ENCODE assay signal across 33 cellular contexts in the genomic region with DNA sequence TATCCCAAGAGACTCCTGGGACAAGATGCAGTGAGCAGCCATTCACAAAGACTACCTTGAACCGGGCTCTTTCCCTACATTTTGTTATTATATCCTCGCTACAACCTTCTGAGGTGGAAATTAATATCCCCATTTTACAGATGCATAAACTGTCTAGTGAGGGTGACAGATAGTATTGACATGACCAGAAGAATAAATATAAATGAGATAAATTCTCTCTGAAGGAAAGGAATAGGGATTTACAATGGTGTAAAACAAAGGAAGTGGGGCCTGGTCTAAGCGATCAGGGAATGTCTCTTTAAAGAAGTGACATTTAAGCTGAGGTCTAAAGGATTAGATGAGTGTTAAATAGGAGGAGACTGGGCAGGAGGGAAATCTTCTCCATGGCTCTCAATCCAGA. TPM values are rescaled to one million over a fixed set of nuclear protein-coding genes. Genes with fewer than 3 reads are reported as not detected.
DNase-seq lines count a peak whose midpoint lies in the region; ATAC-seq, FAIRE-seq and TF ChIP-seq lines count a peak whose summit lies in the region.
"Had no signal": no experiment of that assay in that cellular context is flagged by ENCODE, and none has a peak within 500 bp of the region (broad histone marks: within the 10 kb centered on the region; RNA-seq: fewer than 3 reads in every experiment).

No MANE protein-coding gene starts in this region.

- in situ Hi-C loops in K562 (cut with MboI), result loop anchor here (5.0 kb wide), 1 partner anchor 190 kb away; no protein-coding TSS in a partner anchor

- no peak for ATAC-seq in K562
- ATAC-seq in GM19455 (IDR thresholded peaks at IDR 0.05; ENCODE audit: unreplicated experiment), result no peak
- ATAC-seq: A549; CD8-positive, alpha-beta T cell had no signal

- BruUV-seq in K562 (replicated peaks; lab: Mats Ljungman, UMichigan), result no TSS peak

- H3K27me3 ChIP-seq in K562 (ENCODE audit: control insufficient read depth in 2 of 2, insufficient read depth in 2 of 2, low read length in 2 of 2), result peaks cover 2 to 33% of the 10 kb centered on the region in 2 experiments; a peak in 3 of 5 replicates
- H3K27me3 ChIP-seq: BE2C; BLaER1; BLaER1 treated with 17β-estradiol and CSF1 and Interleukin-3, amounts not matched to agents 10 nM and 100 nM had no signal

- intact Hi-C loops in K562 (cut with micrococcal nuclease), result no loop called here

- H3K27ac ChIP-seq in K562 (ENCODE audit: extremely low read depth, low read depth, low read length), result no peak overlapping the region
- H3K27ac ChIP-seq: 22Rv1; A549; BLaER1; BLaER1 treated with 17β-estradiol and CSF1 and Interleukin-3, amounts not matched to agents 10 nM and 100 nM; C4-2B had no signal

- TF ChIP-seq CTCF in K562 (IDR thresholded peaks at IDR 0.05 in 2 of 3, conservative IDR thresholded peaks at IDR 0.05 in 1 of 3; ENCODE audit: insufficient read depth in 2 of 3, low read depth in 1 of 3, low read length in 3 of 3), result no peak

- 0% methylated on average over 3 of the region's 3 CpGs for WGBS in K562 (ENCODE audit: insufficient coverage, low coverage, missing lambda C conversion rate)

- H3K4me2 ChIP-seq in K562 (ENCODE audit: insufficient read depth, low read length), result no peak overlapping the region
- H3K4me2 ChIP-seq: A549; BLaER1; BLaER1 treated with 17β-estradiol and CSF1 and Interleukin-3, amounts not matched to agents 10 nM and 100 nM had no signal

- CTCF ChIA-PET in K562 (lab: Yijun Ruan, JAX; ENCODE audit: low intra/inter-chr PET ratio), result no interaction called here

- no peak overlapping the region for H3K9ac ChIP-seq in K562 (ENCODE audit: insufficient read depth in 1 of 2, low read depth in 2 of 2, low read length in 2 of 2)
- H3K9ac ChIP-seq: BLaER1; BLaER1 treated with 17β-estradiol and CSF1 and Interleukin-3, amounts not matched to agents 10 nM and 100 nM had no signal

- H3K4me1 ChIP-seq in K562 (replicated peaks in 1 of 2; ENCODE audit: control insufficient read depth in 2 of 2, insufficient read depth in 2 of 2, low read length in 2 of 2), result no peaks in the 10 kb centered on the region; a peak in 1 of 5 replicates
- H3K4me1 ChIP-seq: A549, Caco-2 had no signal

- H2AFZ ChIP-seq in K562 (ENCODE audit: low read depth, low read length), result no peak overlapping the region

- H3K36me3 ChIP-seq in K562 (ENCODE audit: control insufficient read depth, insufficient read depth, low read length), result no peaks in the 10 kb centered on the region
- H3K36me3 ChIP-seq: BE2C; BLaER1; BLaER1 treated with 17β-estradiol and CSF1 and Interleukin-3, amounts not matched to agents 10 nM and 100 nM had no signal

- no peak overlapping the region for H3K4me3 ChIP-seq in K562
- H3K4me3 ChIP-seq: A549; BLaER1; BLaER1 treated with 17β-estradiol and CSF1 and Interleukin-3, amounts not matched to agents 10 nM and 100 nM had no signal

- no peak for FAIRE-seq in K562 (lab: Jason Lieb, UNC)
- FAIRE-seq: A204.1, A549, D721Med had no signal

- no peaks in the 10 kb centered on the region for H3K79me2 ChIP-seq in K562 (ENCODE audit: control insufficient read depth, insufficient read depth, low read length)

- no peak for TF ChIP-seq EP300 in K562 (IDR thresholded peaks at IDR 0.05; ENCODE audit: low read length)

- no peak for TF ChIP-seq POLR2A in K562 (conservative IDR thresholded peaks at IDR 0.05)

- POLR2A ChIA-PET in K562 (lab: Yijun Ruan, JAX), result no interaction called here

- H3K9me1 ChIP-seq in K562 (ENCODE audit: control insufficient read depth, insufficient read depth, low read length), result no peaks in the 10 kb centered on the region

- H4K20me1 ChIP-seq in K562 (replicated peaks; ENCODE audit: control insufficient read depth, insufficient read depth, low read length), result no peaks in the 10 kb centered on the region
- H4K20me1 ChIP-seq: BLaER1 had no signal

- no peaks in the 10 kb centered on the region for H3K9me3 ChIP-seq in K562 (replicated peaks; ENCODE audit: control insufficient read depth, insufficient read depth, low read depth, low read length)
- H3K9me3 ChIP-seq: BE2C, Caco-2 had no signal

- no peak for TF ChIP-seq RAD21 in K562 (CRISPR knock-in tag; conservative IDR thresholded peaks at IDR 0.05 in 1 of 2, IDR thresholded peaks at IDR 0.05 in 1 of 2)

- no peak for DNase-seq in K562 (ENCODE audit: extremely low read depth in 1 of 4, low spot score in 3 of 4)
- DNase-seq: 8988T; ACHN; AML-193; BE2C; C1 segment of cervical spinal cord; Caco-2; Calu3; CD4-positive, alpha-beta memory T cell; CD4-positive, alpha-beta T cell; CD4-positive, CD25-positive, alpha-beta regulatory T cell; CD8-positive, alpha-beta memory T cell; CD8-positive, alpha-beta T cell; COR-L47; DMS 273 treated with DMSO at 0.1 percent for 48 hours; DMS153; DMS53; DMS79; DMS79 treated with DMSO at 0.1 percent for 48 hours; DND-41; EL had no signal

TF ChIP-seq in K562, 482 proteins besides CTCF, POLR2A, EP300 and RAD21:
- no peak for TF ChIP-seq SIX5 (IDR thresholded peaks at IDR 0.05; ENCODE audit: borderline replicate concordance in 1 of 2, insufficient read depth in 1 of 2, low read depth in 1 of 2, low read length in 2 of 2)
- 0 out of 2 replicates have a peak, but pooled peaks have one; percentile 55 for TF ChIP-seq ZNF354B (CRISPR knock-in tag; IDR thresholded peaks at IDR 0.05)
- no peak for TF ChIP-seq ZNF384 (IDR thresholded peaks at IDR 0.05; ENCODE audit: low read depth, low read length)
- TF ChIP-seq SNIP1 (IDR thresholded peaks at IDR 0.05; ENCODE audit: low read depth), result no peak
- no peak for TF ChIP-seq ZNF639 (CRISPR knock-in tag; conservative IDR thresholded peaks at IDR 0.05 in 1 of 2, IDR thresholded peaks at IDR 0.05 in 1 of 2)
- TF ChIP-seq, protein P1, sequence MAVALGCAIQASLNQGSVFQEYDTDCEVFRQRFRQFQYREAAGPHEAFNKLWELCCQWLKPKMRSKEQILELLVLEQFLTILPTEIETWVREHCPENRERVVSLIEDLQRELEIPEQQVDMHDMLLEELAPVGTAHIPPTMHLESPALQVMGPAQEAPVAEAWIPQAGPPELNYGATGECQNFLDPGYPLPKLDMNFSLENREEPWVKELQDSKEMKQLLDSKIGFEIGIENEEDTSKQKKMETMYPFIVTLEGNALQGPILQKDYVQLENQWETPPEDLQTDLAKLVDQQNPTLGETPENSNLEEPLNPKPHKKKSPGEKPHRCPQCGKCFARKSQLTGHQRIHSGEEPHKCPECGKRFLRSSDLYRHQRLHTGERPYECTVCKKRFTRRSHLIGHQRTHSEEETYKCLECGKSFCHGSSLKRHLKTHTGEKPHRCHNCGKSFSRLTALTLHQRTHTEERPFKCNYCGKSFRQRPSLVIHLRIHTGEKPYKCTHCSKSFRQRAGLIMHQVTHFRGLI (CRISPR knock-in tag; IDR thresholded peaks at IDR 0.05), result no peak
- no peak for TF ChIP-seq ETV6 (IDR thresholded peaks at IDR 0.05; ENCODE audit: borderline replicate concordance in 1 of 2, low read depth in 2 of 2, low read length in 1 of 2)
- no peak for TF ChIP-seq ETV6 (CRISPR knock-in tag; IDR thresholded peaks at IDR 0.05; ENCODE audit: borderline replicate concordance)
- TF ChIP-seq ZNF507 (tag; conservative IDR thresholded peaks at IDR 0.05), result peak; percentile 92
- no peak for TF ChIP-seq LARP7 (IDR thresholded peaks at IDR 0.05)
- TF ChIP-seq, protein P2, sequence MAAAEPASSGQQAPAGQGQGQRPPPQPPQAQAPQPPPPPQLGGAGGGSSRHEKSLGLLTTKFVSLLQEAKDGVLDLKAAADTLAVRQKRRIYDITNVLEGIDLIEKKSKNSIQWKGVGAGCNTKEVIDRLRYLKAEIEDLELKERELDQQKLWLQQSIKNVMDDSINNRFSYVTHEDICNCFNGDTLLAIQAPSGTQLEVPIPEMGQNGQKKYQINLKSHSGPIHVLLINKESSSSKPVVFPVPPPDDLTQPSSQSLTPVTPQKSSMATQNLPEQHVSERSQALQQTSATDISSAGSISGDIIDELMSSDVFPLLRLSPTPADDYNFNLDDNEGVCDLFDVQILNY (CRISPR knock-in tag; IDR thresholded peaks at IDR 0.05), result no peak
- TF ChIP-seq TARDBP (IDR thresholded peaks at IDR 0.05), result no peak
- no peak for TF ChIP-seq PRMT5 (CRISPR knock-in tag; IDR thresholded peaks at IDR 0.05)
- TF ChIP-seq CBX5 (IDR thresholded peaks at IDR 0.05; ENCODE audit: borderline replicate concordance, low read depth), result no peak
- TF ChIP-seq ZNF764 (CRISPR knock-in tag; IDR thresholded peaks at IDR 0.05; ENCODE audit: low read depth), result no peak
- no peak for TF ChIP-seq CCNT2 (IDR thresholded peaks at IDR 0.05; ENCODE audit: borderline replicate concordance, extremely low read depth, insufficient read length, low read depth, low read length)
- TF ChIP-seq ZNF445 (CRISPR knock-in tag; IDR thresholded peaks at IDR 0.05; ENCODE audit: low read depth), result no peak

RNA-seq across cellular contexts. Expression of gene KCNMB1, which starts 43.5 kb away (rescaled TPM):
- not detected in 2 replicates for total RNA-seq in K562 (2011; cell fraction: chromatin; rRNA removed; ENCODE audit: low replicate concordance)
- not detected in 2 replicates for total RNA-seq in K562 (2011; cell fraction: nucleolus; rRNA removed)
- total RNA-seq in K562 (2011; cell fraction: nucleoplasm; rRNA removed), result not detected in 2 replicates
- total RNA-seq in K562 (2014; rRNA removed) (not detected in 2 replicates), K562 (2014; rRNA removed; fragmentation: Illumina TruSeq; extraction: Trizol) (not detected in 2 replicates), K562 (2015; rRNA removed; fragmentation: Illumina TruSeq; extraction: Trizol) (not detected in 2 replicates), K562 (2021) (not detected in 2 replicates)
- polyA plus RNA-seq in K562 (2011; rRNA removed) (not detected in 2 replicates), K562 (2014; fragmentation: Illumina TruSeq; extraction: Trizol) (not detected in 2 replicates), K562 (2014; fragmentation: Nextera tagmentation; extraction: Ambion mirVana) (not detected), K562 (2014; rRNA removed) (not detected in 2 replicates)
- not detected in 2 replicates for polyA plus RNA-seq in K562 (2011; cell fraction: cytosol; rRNA removed)
- not detected in 2 replicates for polyA plus RNA-seq in K562 (2011; cell fraction: nucleus; rRNA removed)
- polyA plus RNA-seq in K562 (2012), result not detected in 2 replicates
- not detected in 2 replicates for polyA minus RNA-seq in K562 (2011; rRNA and poly(A)+ RNA removed)
- not detected in 2 replicates for polyA minus RNA-seq in K562 (2011; cell fraction: cytosol; rRNA and poly(A)+ RNA removed)
- not detected in 2 replicates for polyA minus RNA-seq in K562 (2011; cell fraction: nucleus; rRNA and poly(A)+ RNA removed)
- total RNA-seq: A172; A673; B cell; Caco-2; Calu3; CD4-positive, alpha-beta memory T cell; CD8-positive, alpha-beta memory T cell; CD8-positive, alpha-beta T cell had no signal
- polyA plus RNA-seq: A549; AG04450; CD4-positive, alpha-beta memory T cell; CD8-positive, alpha-beta memory T cell had no signal
